13 cellular contexts compared by ENCODE assay signal in the genomic region with DNA sequence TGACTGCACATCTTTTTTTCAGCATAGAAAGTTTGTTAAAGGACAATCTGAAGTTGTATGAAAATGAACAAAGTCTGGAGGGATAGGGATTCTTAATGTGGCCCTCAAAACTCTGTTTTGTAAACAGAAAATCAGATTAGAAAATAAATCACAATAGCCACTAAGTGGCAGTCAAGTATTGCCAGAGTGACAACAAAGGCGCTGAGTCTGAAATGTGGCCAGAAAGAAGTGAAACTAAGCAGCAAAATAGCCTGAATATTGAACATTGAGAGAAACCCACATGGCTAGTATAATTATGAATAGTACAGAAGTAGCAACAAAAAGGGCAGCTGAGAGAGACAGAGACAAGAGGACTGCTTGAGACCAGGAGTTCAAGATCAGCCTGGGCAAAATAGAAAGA.
DNase-seq lines count a peak whose midpoint lies in the region; ATAC-seq, FAIRE-seq and TF ChIP-seq lines count a peak whose summit lies in the region.
"Had no signal": no experiment of that assay in that cellular context is flagged by ENCODE, and none has a peak within 500 bp of the region (broad histone marks: within the 10 kb centered on the region; RNA-seq: fewer than 3 reads in every experiment).

No MANE protein-coding gene starts in this region.

- H3K9me2 ChIP-seq in Karpas-422 (replicated peaks; ENCODE audit: insufficient read depth, low read length) = no peaks in the 10 kb centered on the region

- H3K4me1 Mint-ChIP-seq in astrocyte (ENCODE audit: low read depth, unreplicated experiment) = no peaks in the 10 kb centered on the region
- H3K4me1 Mint-ChIP-seq in activated CD4-positive, alpha-beta memory T cell treated with anti-CD3 and anti-CD28 coated beads, Interleukin-2, amount 10 ng/mL, durations not matched to agents 7 days and 5 days = no peaks in the 10 kb centered on the region
- H3K4me1 Mint-ChIP-seq: CD14-positive monocyte had no signal

- H3K4me3 ChIP-seq in Karpas-422 (ENCODE audit: low read length) = no peak overlapping the region
- no peak overlapping the region for H3K4me3 ChIP-seq in astrocyte (ENCODE audit: insufficient read depth, low read depth, low read length)
- H3K4me3 ChIP-seq: mucosa of descending colon, suprapubic skin had no signal

- no peaks in the 10 kb centered on the region for H3K79me2 ChIP-seq in Karpas-422 (ENCODE audit: low read length)
- no peaks in the 10 kb centered on the region for H3K79me2 ChIP-seq in astrocyte (ENCODE audit: insufficient read depth, low read length)

- H3K27ac ChIP-seq in Karpas-422 (ENCODE audit: low read length) = no peak overlapping the region
- H3K27ac ChIP-seq in astrocyte (ENCODE audit: low read depth, low read length) = no peak overlapping the region
- H3K27ac ChIP-seq: suprapubic skin had no signal

- H3K36me3 Mint-ChIP-seq in astrocyte (ENCODE audit: low read depth, unreplicated experiment) = no peaks in the 10 kb centered on the region
- no peaks in the 10 kb centered on the region for H3K36me3 Mint-ChIP-seq in activated CD4-positive, alpha-beta memory T cell treated with anti-CD3 and anti-CD28 coated beads, Interleukin-2, amount 10 ng/mL, durations not matched to agents 7 days and 5 days (ENCODE audit: low read depth)
- H3K36me3 Mint-ChIP-seq: CD14-positive monocyte had no signal

- POLR2A ChIA-PET in activated CD4-positive, alpha-beta memory T cell treated with anti-CD3 and anti-CD28 coated beads, Interleukin-2, amount 10 ng/mL, durations not matched to agents 7 days and 5 days (lab: Charles Lee) = no interaction called here

- peak; percentile 36 for TF ChIP-seq CTCF in GM10266 (IDR thresholded peaks at IDR 0.05; ENCODE audit: control insufficient read depth, insufficient read depth, low read depth, missing control alignments)
- no peak for TF ChIP-seq CTCF in astrocyte (IDR thresholded peaks at IDR 0.05; ENCODE audit: insufficient read depth, low read depth, low read length)

- no peak overlapping the region for H3K4me2 ChIP-seq in Karpas-422 (ENCODE audit: low read depth, low read length, poor library complexity, severe bottlenecking)
- no peak overlapping the region for H3K4me2 ChIP-seq in astrocyte (ENCODE audit: low read length)

- H3K4me3 Mint-ChIP-seq in astrocyte (ENCODE audit: unreplicated experiment) = no peak overlapping the region
- no peak overlapping the region for H3K4me3 Mint-ChIP-seq in activated CD4-positive, alpha-beta memory T cell treated with anti-CD3 and anti-CD28 coated beads, Interleukin-2, amount 10 ng/mL, durations not matched to agents 7 days and 5 days
- H3K4me3 Mint-ChIP-seq: CD14-positive monocyte had no signal

- H3K9me3 ChIP-seq in Karpas-422 (ENCODE audit: low read length) = no peaks in the 10 kb centered on the region
- H3K9me3 ChIP-seq in astrocyte (ENCODE audit: insufficient read depth, low read depth, low read length) = no peaks in the 10 kb centered on the region
- H3K9me3 ChIP-seq: mucosa of descending colon, suprapubic skin had no signal

- no peaks in the 10 kb centered on the region for H3K4me1 ChIP-seq in Karpas-422 (ENCODE audit: low read length)
- no peaks in the 10 kb centered on the region for H3K4me1 ChIP-seq in astrocyte (ENCODE audit: insufficient read depth, low read length)
- H3K4me1 ChIP-seq: suprapubic skin had no signal

- H2AFZ ChIP-seq in Karpas-422 (ENCODE audit: low read length) (no peak overlapping the region), astrocyte (ENCODE audit: low read depth, low read length) (no peak overlapping the region)

- H3K27ac Mint-ChIP-seq in astrocyte (ENCODE audit: unreplicated experiment) = no peak overlapping the region
- H3K27ac Mint-ChIP-seq in activated CD4-positive, alpha-beta memory T cell treated with anti-CD3 and anti-CD28 coated beads, Interleukin-2, amount 10 ng/mL, durations not matched to agents 7 days and 5 days = no peak overlapping the region
- H3K27ac Mint-ChIP-seq: CD14-positive monocyte had no signal

- CTCF ChIA-PET in activated CD4-positive, alpha-beta memory T cell treated with anti-CD3 and anti-CD28 coated beads, Interleukin-2, amount 10 ng/mL, durations not matched to agents 7 days and 5 days (lab: Charles Lee) = no interaction called here

- peak; percentile 8 for DNase-seq in GM10266 (ENCODE audit: extremely low spot score)
- peak; percentile 50 for DNase-seq in Karpas-422
- no peak for DNase-seq in astrocyte (ENCODE audit: low read depth)
- DNase-seq in activated CD4-positive, alpha-beta memory T cell treated with anti-CD3 and anti-CD28 coated beads, Interleukin-2, amount 10 ng/mL, durations not matched to agents 7 days and 5 days = no peak
- DNase-seq in nucleus accumbens (lab: John Stamatoyannopoulos, UW) = no peak
- DNase-seq: activated T-cell treated with anti-CD3 and anti-CD28 coated beads, Interleukin-2, amount 50 U/mL, for 1 hour; mucosa of descending colon had no signal

- no peaks in the 10 kb centered on the region for H3K36me3 ChIP-seq in Karpas-422 (ENCODE audit: insufficient read depth, low read length)
- H3K36me3 ChIP-seq in astrocyte (ENCODE audit: insufficient read depth, low read length) = no peaks in the 10 kb centered on the region
- H3K36me3 ChIP-seq: suprapubic skin had no signal

- FAIRE-seq in astrocyte (lab: Jason Lieb, UNC) = peak; percentile 100
- FAIRE-seq: endometrium had no signal

- H3K9me3 Mint-ChIP-seq in astrocyte (ENCODE audit: unreplicated experiment) = no peaks in the 10 kb centered on the region
- H3K9me3 Mint-ChIP-seq in activated CD4-positive, alpha-beta memory T cell treated with anti-CD3 and anti-CD28 coated beads, Interleukin-2, amount 10 ng/mL, durations not matched to agents 7 days and 5 days = no peaks in the 10 kb centered on the region
- H3K9me3 Mint-ChIP-seq: CD14-positive monocyte had no signal

- H4K20me1 ChIP-seq in Karpas-422 (ENCODE audit: insufficient read depth, low read depth, low read length) = no peaks in the 10 kb centered on the region
- H4K20me1 ChIP-seq in astrocyte (ENCODE audit: insufficient read depth, low read length) = no peaks in the 10 kb centered on the region

- ATAC-seq in GM19351 (IDR thresholded peaks at IDR 0.05; ENCODE audit: unreplicated experiment) (peak; percentile 84), HG03196 (IDR thresholded peaks at IDR 0.05; ENCODE audit: unreplicated experiment) (no peak), HG03097 (IDR thresholded peaks at IDR 0.05; ENCODE audit: low FRiP score, unreplicated experiment) (no peak)
- ATAC-seq: mucosa of descending colon had no signal

- peaks cover 10% of the 10 kb centered on the region for H3K27me3 Mint-ChIP-seq in astrocyte (ENCODE audit: low read depth, unreplicated experiment)
- no peaks in the 10 kb centered on the region for H3K27me3 Mint-ChIP-seq in activated CD4-positive, alpha-beta memory T cell treated with anti-CD3 and anti-CD28 coated beads, Interleukin-2, amount 10 ng/mL, durations not matched to agents 7 days and 5 days

- no peak overlapping the region for H3K9ac ChIP-seq in Karpas-422 (ENCODE audit: low read length)
- no peak overlapping the region for H3K9ac ChIP-seq in astrocyte (ENCODE audit: low read length)

- no peaks in the 10 kb centered on the region for H3K27me3 ChIP-seq in Karpas-422 (ENCODE audit: low read length)
- no peaks in the 10 kb centered on the region for H3K27me3 ChIP-seq in astrocyte (ENCODE audit: insufficient read depth, low read length)
- H3K27me3 ChIP-seq: suprapubic skin had no signal

Comparison
In these comparisons a context has a peak if more than half of its experiments do, and no peak if none do; other contexts are left out.
1. DNase-seq: peak in GM10266 (single experiment) and Karpas-422 (single experiment); none in astrocyte (single experiment), activated CD4-positive, alpha-beta memory T cell treated with anti-CD3 and anti-CD28 coated beads, Interleukin-2, amount 10 ng/mL, durations not matched to agents 7 days and 5 days (single experiment) and nucleus accumbens (0 of 56).